Comparison of ENCODE assay signal across 13 cellular contexts in the genomic region with DNA sequence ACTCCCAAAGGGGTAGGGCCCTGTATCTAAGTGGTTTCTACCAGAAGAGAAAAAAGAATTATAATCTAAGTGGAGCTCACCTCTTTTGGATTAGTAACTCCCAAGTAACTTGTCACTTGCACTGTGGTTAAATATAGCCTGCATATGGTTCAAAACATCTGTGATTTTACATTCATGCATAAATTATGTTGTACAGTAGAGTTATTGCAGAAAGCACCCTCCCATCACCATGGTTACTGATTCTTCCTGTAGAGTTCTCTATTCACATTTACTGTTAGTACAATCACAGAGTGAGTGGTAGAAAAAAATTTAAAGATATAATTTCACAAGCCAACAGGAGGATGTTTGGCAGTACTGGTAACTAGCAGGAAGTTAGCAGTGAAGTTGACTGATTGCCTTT.
A peak's percentile ranks its signal among the peaks of the same experiment; 100 is the strongest.
DNase-seq lines count a peak whose midpoint lies in the region; ATAC-seq lines count a peak whose summit lies in the region.
"Had no signal": no experiment of that assay in that cellular context is flagged by ENCODE, and none has a peak within 500 bp of the region (broad histone marks: within the 10 kb centered on the region; RNA-seq: fewer than 3 reads in every experiment).

No MANE protein-coding gene starts in this region.

- no peaks in the 10 kb centered on the region for H3K27me3 Mint-ChIP-seq in effector memory CD8-positive, alpha-beta T cell

- ATAC-seq in effector memory CD8-positive, alpha-beta T cell (replicated peaks) = no peak
- ATAC-seq in GM19467 (IDR thresholded peaks at IDR 0.05; ENCODE audit: unreplicated experiment) = no peak
- ATAC-seq: A549; CD8-positive, alpha-beta T cell; HepG2 had no signal

- DNase-seq in M059J (ENCODE audit: low read depth) (peak; percentile 1), OCI-M1 (lab: John Stamatoyannopoulos, UW) (peak; percentile 4), inferior parietal cortex (ENCODE audit: extremely low spot score) (peak; percentile 67), putamen (ENCODE audit: low spot score) (peak; percentile 69), cerebellar cortex (ENCODE audit: low spot score) (no peak)
- DNase-seq in effector memory CD8-positive, alpha-beta T cell = no peak
- DNase-seq: Caco-2; CD8-positive, alpha-beta T cell; DMS79 had no signal

- H3K4me3 Mint-ChIP-seq in effector memory CD8-positive, alpha-beta T cell = no peak overlapping the region
- H3K4me3 Mint-ChIP-seq: CD14-positive monocyte; CD8-positive, alpha-beta T cell had no signal

- H3K9me3 Mint-ChIP-seq in effector memory CD8-positive, alpha-beta T cell = peaks cover 2 to 11% of the 10 kb centered on the region in 2 donors

- H3K36me3 Mint-ChIP-seq in effector memory CD8-positive, alpha-beta T cell (ENCODE audit: insufficient read depth) = no peaks in the 10 kb centered on the region
- H3K36me3 Mint-ChIP-seq: CD14-positive monocyte; CD8-positive, alpha-beta T cell had no signal

- H3K4me1 Mint-ChIP-seq in effector memory CD8-positive, alpha-beta T cell (ENCODE audit: low read depth in 2 of 2) = no peaks in the 10 kb centered on the region
- H3K4me1 Mint-ChIP-seq: CD14-positive monocyte had no signal

- no peak overlapping the region for H3K27ac Mint-ChIP-seq in effector memory CD8-positive, alpha-beta T cell
- H3K27ac Mint-ChIP-seq: CD14-positive monocyte; CD8-positive, alpha-beta T cell had no signal

Comparison
In these comparisons a context has a peak if more than half of its experiments do, and no peak if none do; other contexts are left out.
1. DNase-seq: peak in M059J (single experiment), OCI-M1 (single experiment), inferior parietal cortex (single experiment) and putamen (single experiment); none in effector memory CD8-positive, alpha-beta T cell (0 of 3) and cerebellar cortex (single experiment).